Comparison of ENCODE assay signal across 24 cellular contexts in genomic region chr7:29224726-29225125, GRCh38. TPM values are rescaled to one million over a fixed set of nuclear protein-coding genes. Genes with fewer than 3 reads are reported as not detected.
A peak's percentile ranks its signal among the peaks of the same experiment; 100 is the strongest.
DNase-seq lines count a peak whose midpoint lies in the region; ATAC-seq, FAIRE-seq and TF ChIP-seq lines count a peak whose summit lies in the region.
"Had no signal": no experiment of that assay in that cellular context is flagged by ENCODE, and none has a peak within 500 bp of the region (broad histone marks: within the 10 kb centered on the region; RNA-seq: fewer than 3 reads in every experiment).

No MANE protein-coding gene starts in this region.

- no peaks in the 10 kb centered on the region for H3K79me2 ChIP-seq in astrocyte (ENCODE audit: insufficient read depth, low read length)
- no peaks in the 10 kb centered on the region for H3K79me2 ChIP-seq in GM23338 (replicated peaks; ENCODE audit: insufficient read depth)

- H3K36me3 ChIP-seq in astrocyte (ENCODE audit: insufficient read depth, low read length), result no peaks in the 10 kb centered on the region
- H3K36me3 ChIP-seq in GM23338 (ENCODE audit: insufficient read depth), result no peaks in the 10 kb centered on the region
- H3K36me3 ChIP-seq: BLaER1, MG63 had no signal

- no peaks in the 10 kb centered on the region for H3K36me3 Mint-ChIP-seq in astrocyte (ENCODE audit: low read depth, unreplicated experiment)
- peaks cover 10% of the 10 kb centered on the region; the same call in 2 of the 3 replicates for H3K36me3 Mint-ChIP-seq in GM23338 (ENCODE audit: low read depth)
- H3K36me3 Mint-ChIP-seq: CD4-positive, alpha-beta memory T cell had no signal

- no peak overlapping the region for H3K4me3 ChIP-seq in astrocyte (ENCODE audit: insufficient read depth, low read depth, low read length)
- no peak overlapping the region for H3K4me3 ChIP-seq in GM23338
- H3K4me3 ChIP-seq: BLaER1, MG63 had no signal

- H3K4me2 ChIP-seq in astrocyte (ENCODE audit: low read length), result no peak overlapping the region
- H3K4me2 ChIP-seq in GM23338, result no peak overlapping the region
- H3K4me2 ChIP-seq: BLaER1 had no signal

- peak; percentile 16 for DNase-seq in Daoy (ENCODE audit: low read depth)
- DNase-seq in LHCN-M2 (ENCODE audit: low read depth), result peak; percentile 12
- peak; percentile 15 for DNase-seq in astrocyte (ENCODE audit: low read depth)
- peak in 1 of 2 donors; percentile 55 for DNase-seq in foreskin keratinocyte
- no peak for DNase-seq in NCI-H1048 (lab: John Stamatoyannopoulos, UW)
- no peak for DNase-seq in NCI-H1436 treated with DMSO at 0.1 percent for 48 hours (lab: John Stamatoyannopoulos, UW)
- no peak for DNase-seq in GM23338 (ENCODE audit: low spot score)
- DNase-seq: CD4-positive, alpha-beta memory T cell; DMS153; HFFc6; IMR-90; MG63; NCI-H1092 treated with DMSO at 0.1 percent for 48 hours; NCI-H2081 treated with DMSO at 0.1 percent for 48 hours; NCI-H510A treated with DMSO at 0.1 percent for 48 hours; NCI-H774; OCI-M1; RPMI8226 had no signal

- H3K27ac ChIP-seq in astrocyte (ENCODE audit: low read depth, low read length) (no peak overlapping the region), foreskin keratinocyte (no peak overlapping the region), GM23338 (ENCODE audit: low read depth) (no peak overlapping the region)
- H3K27ac ChIP-seq: BLaER1 had no signal

- H2AFZ ChIP-seq in astrocyte (ENCODE audit: low read depth, low read length) (no peak overlapping the region), GM23338 (no peak overlapping the region)

- peaks cover 8% of the 10 kb centered on the region for H3K9me3 Mint-ChIP-seq in astrocyte (ENCODE audit: unreplicated experiment)
- H3K9me3 Mint-ChIP-seq in GM23338, result peaks cover 14% of the 10 kb centered on the region; the same call in 2 of the 3 replicates

- H4K20me1 ChIP-seq in astrocyte (ENCODE audit: insufficient read depth, low read length) (no peaks in the 10 kb centered on the region), GM23338 (replicated peaks; ENCODE audit: insufficient read depth) (no peaks in the 10 kb centered on the region)
- H4K20me1 ChIP-seq: BLaER1 had no signal

- no peak overlapping the region for H3K4me3 Mint-ChIP-seq in astrocyte (ENCODE audit: unreplicated experiment)
- no peak overlapping the region for H3K4me3 Mint-ChIP-seq in GM23338
- H3K4me3 Mint-ChIP-seq: CD4-positive, alpha-beta memory T cell; HFFc6 had no signal

- no peaks in the 10 kb centered on the region for H3K9me2 ChIP-seq in GM23338 (ENCODE audit: insufficient read depth)

- no peaks in the 10 kb centered on the region for H3K27me3 Mint-ChIP-seq in astrocyte (ENCODE audit: low read depth, unreplicated experiment)
- H3K27me3 Mint-ChIP-seq in GM23338 (ENCODE audit: insufficient read depth, low read depth, poor library complexity), result peaks cover 3% of the 10 kb centered on the region
- H3K27me3 Mint-ChIP-seq: CD4-positive, alpha-beta memory T cell had no signal

- TF ChIP-seq CTCF in astrocyte (IDR thresholded peaks at IDR 0.05; ENCODE audit: insufficient read depth, low read depth, low read length) (no peak), foreskin keratinocyte (conservative IDR thresholded peaks at IDR 0.05) (no peak), GM23338 (conservative IDR thresholded peaks at IDR 0.05; ENCODE audit: low read depth in 2 of 2) (no peak)

- H3K27me3 ChIP-seq in astrocyte (ENCODE audit: insufficient read depth, low read length) (no peaks in the 10 kb centered on the region), foreskin keratinocyte (no peaks in the 10 kb centered on the region), GM23338 (ENCODE audit: insufficient read depth) (no peaks in the 10 kb centered on the region)
- H3K27me3 ChIP-seq: BLaER1, MG63 had no signal

- no peak overlapping the region for H3K9ac ChIP-seq in astrocyte (ENCODE audit: low read length)
- H3K9ac ChIP-seq: BLaER1 had no signal

- no peaks in the 10 kb centered on the region for H3F3A ChIP-seq in GM23338 (replicated peaks; ENCODE audit: low read depth)

- no peaks in the 10 kb centered on the region for H3K4me1 ChIP-seq in astrocyte (ENCODE audit: insufficient read depth, low read length)
- H3K4me1 ChIP-seq in foreskin keratinocyte, result peaks cover 5% of the 10 kb centered on the region
- H3K4me1 ChIP-seq in GM23338 (ENCODE audit: insufficient read depth), result no peaks in the 10 kb centered on the region
- H3K4me1 ChIP-seq: BLaER1 had no signal

- H3K27ac Mint-ChIP-seq in astrocyte (ENCODE audit: unreplicated experiment) (no peak overlapping the region), GM23338 (no peak overlapping the region)
- H3K27ac Mint-ChIP-seq: CD4-positive, alpha-beta memory T cell; HFFc6 had no signal

- no peaks in the 10 kb centered on the region for H3K9me3 ChIP-seq in astrocyte (ENCODE audit: insufficient read depth, low read depth, low read length)
- H3K9me3 ChIP-seq: BLaER1, MG63 had no signal

- H3K4me1 Mint-ChIP-seq in astrocyte (ENCODE audit: low read depth, unreplicated experiment) (peaks cover 6% of the 10 kb centered on the region), GM23338 (no peaks in the 10 kb centered on the region; the same call in 2 of the 3 replicates)
- H3K4me1 Mint-ChIP-seq: CD4-positive, alpha-beta memory T cell had no signal

- FAIRE-seq in astrocyte (lab: Jason Lieb, UNC), result no peak
- FAIRE-seq: A204.1, GM12891, H54, HTR-8/SVneo had no signal

- peak; percentile 83 for ATAC-seq in foreskin keratinocyte
- no peak for ATAC-seq in GM21786 (IDR thresholded peaks at IDR 0.05; ENCODE audit: unreplicated experiment)
- ATAC-seq in GM23338, result no peak

TF ChIP-seq in GM23338, 12 proteins besides CTCF, POLR2A, EP300 and RAD21 (continues in another document):
- TF ChIP-seq JUNB (IDR thresholded peaks at IDR 0.05; ENCODE audit: unreplicated experiment) (no peak), EZH2phosphoT487 (IDR thresholded peaks at IDR 0.05; ENCODE audit: unreplicated experiment) (no peak), NANOG (IDR thresholded peaks at IDR 0.05; ENCODE audit: borderline replicate concordance) (no peak), ZNF331 (CRISPR knock-in tag; IDR thresholded peaks at IDR 0.05; ENCODE audit: low read depth) (no peak), CREB1 (CRISPR knock-in tag; IDR thresholded peaks at IDR 0.05; ENCODE audit: low read depth) (no peak)

RNA-seq across cellular contexts. Expression of gene CHN2, which starts 30.2 kb away (rescaled TPM):
- 15.3 and 19.8 TPM in 2 replicates for total RNA-seq in Daoy (2014; rRNA removed; shearing (Covaris generic))
- total RNA-seq in LHCN-M2 (2014; rRNA removed) (not detected in 2 replicates), astrocyte (2.5 and 3.6 TPM in 2 replicates), foreskin keratinocyte (0.10 and 0.99 TPM in 2 replicates)
- polyA plus RNA-seq in LHCN-M2 (2012), result 0.09 TPM
- polyA plus RNA-seq in foreskin keratinocyte (0.06 and 0.40 TPM in 2 replicates), GM23338 (2016; fragmentation: Nextera tagmentation; extraction: Ambion mirVana) (6.1 and 9.2 TPM in 2 replicates)
- total RNA-seq in GM23338 (2014; rRNA removed; shearing (Covaris generic)), result 7.5 and 8.8 TPM in 2 replicates
- total RNA-seq: HFFc6, IMR-90 had no signal
- polyA plus RNA-seq: IMR-90 had no signal

Comparison
In these comparisons a context has a peak if more than half of its experiments do, and no peak if none do; other contexts are left out.
1. DNase-seq: peak in Daoy (single experiment), LHCN-M2 (single experiment) and astrocyte (single experiment); none in NCI-H1048 (single experiment), NCI-H1436 treated with DMSO at 0.1 percent for 48 hours (single experiment) and GM23338 (single experiment).